Comparison of ENCODE assay signal across 13 cellular contexts in genomic region chr9:114456929-114457328, GRCh38.
DNase-seq lines count a peak whose midpoint lies in the region; ATAC-seq and TF ChIP-seq lines count a peak whose summit lies in the region.
"Had no signal": no experiment of that assay in that cellular context is flagged by ENCODE, and none has a peak within 500 bp of the region (broad histone marks: within the 10 kb centered on the region; RNA-seq: fewer than 3 reads in every experiment).

No MANE protein-coding gene starts in this region.

- peak; percentile 56 for DNase-seq in DMS53 (lab: John Stamatoyannopoulos, UW)
- DNase-seq in DMS53 treated with DMSO at 0.1 percent for 48 hours (lab: John Stamatoyannopoulos, UW; ENCODE audit: unreplicated experiment): no peak
- DNase-seq in RWPE2 (ENCODE audit: low spot score): no peak
- peak; percentile 1 for DNase-seq in islet precursor cell
- DNase-seq in HK-2 (ENCODE audit: unreplicated experiment): no peak
- DNase-seq in superior temporal gyrus (ENCODE audit: extremely low spot score): no peak
- no peak for DNase-seq in T-helper 2 cell
- DNase-seq: Calu3; CD8-positive, alpha-beta T cell; H9 had no signal

- no peak for TF ChIP-seq CTCF in RWPE2 (IDR thresholded peaks at IDR 0.05; ENCODE audit: poor library complexity, severe bottlenecking)

- H3K27me3 ChIP-seq in RWPE2 (ENCODE audit: insufficient read depth, poor library complexity, severe bottlenecking): no peaks in the 10 kb centered on the region
- H3K27me3 ChIP-seq: BLaER1 had no signal

- H3K4me1 ChIP-seq in RWPE2 (ENCODE audit: insufficient read depth, poor library complexity, severe bottlenecking): no peaks in the 10 kb centered on the region
- H3K4me1 ChIP-seq: A549 had no signal

- H3K36me3 ChIP-seq in RWPE2 (ENCODE audit: low read depth): no peaks in the 10 kb centered on the region
- H3K36me3 ChIP-seq: BLaER1 had no signal

- H3K27ac ChIP-seq in RWPE2 (ENCODE audit: poor library complexity, severe bottlenecking): no peak overlapping the region
- H3K27ac ChIP-seq: 22Rv1, A549, BLaER1 had no signal

- H3K4me3 ChIP-seq in RWPE2 (ENCODE audit: severe bottlenecking): no peak overlapping the region
- H3K4me3 ChIP-seq: A549, BLaER1 had no signal

- H3K9me3 ChIP-seq in RWPE2 (ENCODE audit: severe bottlenecking): no peaks in the 10 kb centered on the region
- H3K9me3 ChIP-seq: A549, BLaER1 had no signal

- ATAC-seq in RWPE2 (ENCODE audit: low read depth): 0 out of 3 replicates have a peak, but pooled peaks have one; percentile 33
- ATAC-seq: A549; CD8-positive, alpha-beta T cell had no signal

Comparison
In these comparisons a context has a peak if more than half of its experiments do, and no peak if none do; other contexts are left out.
1. DNase-seq: peak in DMS53 (single experiment) and islet precursor cell (single experiment); none in DMS53 treated with DMSO at 0.1 percent for 48 hours (single experiment), RWPE2 (single experiment), HK-2 (single experiment), superior temporal gyrus (single experiment) and T-helper 2 cell (0 of 5).